Comparison of ENCODE assay signal across 13 cellular contexts in genomic region chr12:97299867-97300266, GRCh38.
DNase-seq lines count a peak whose midpoint lies in the region; ATAC-seq and TF ChIP-seq lines count a peak whose summit lies in the region.
"Had no signal": no experiment of that assay in that cellular context is flagged by ENCODE, and none has a peak within 500 bp of the region (broad histone marks: within the 10 kb centered on the region; RNA-seq: fewer than 3 reads in every experiment).

No MANE protein-coding gene starts in this region.

- H3K9me3 ChIP-seq in hepatocyte (ENCODE audit: low read depth) (no peaks in the 10 kb centered on the region), parathyroid adenoma (ENCODE audit: control insufficient read depth, low read length) (no peaks in the 10 kb centered on the region)
- H3K9me3 ChIP-seq: BE2C had no signal

- H3K27ac ChIP-seq in hepatocyte (peak overlapping the region; percentile 19), parathyroid adenoma (no peak overlapping the region)

- ATAC-seq in Right ventricle myocardium superior (ENCODE audit: poor library complexity): no peak

- TF ChIP-seq CTCF in hepatocyte (IDR thresholded peaks at IDR 0.05; ENCODE audit: poor library complexity): no peak
- TF ChIP-seq CTCF in parathyroid adenoma (IDR thresholded peaks at IDR 0.05): no peak

- H3K9me2 ChIP-seq in hepatocyte (replicated peaks; ENCODE audit: insufficient read depth): no peaks in the 10 kb centered on the region

- no peaks in the 10 kb centered on the region for H4K20me1 ChIP-seq in hepatocyte (ENCODE audit: insufficient read depth, poor library complexity, severe bottlenecking)

- H3K36me3 ChIP-seq in hepatocyte (replicated peaks; ENCODE audit: insufficient read depth, low read depth): no peaks in the 10 kb centered on the region
- H3K36me3 ChIP-seq in parathyroid adenoma (ENCODE audit: control insufficient read depth, insufficient read depth, low read length): no peaks in the 10 kb centered on the region
- H3K36me3 ChIP-seq: BE2C had no signal

- H3K4me3 ChIP-seq in hepatocyte (no peak overlapping the region), parathyroid adenoma (ENCODE audit: low read depth, low read length) (peak overlapping the region; percentile 13)

- DNase-seq in NCI-H524 (lab: John Stamatoyannopoulos, UW): peak; percentile 42 to 80
- peak; percentile 79 for DNase-seq in NCI-H82 (lab: John Stamatoyannopoulos, UW)
- peak; percentile 23 for DNase-seq in hepatocyte (ENCODE audit: low spot score)
- no peak for DNase-seq in Right ventricle myocardium superior
- DNase-seq in activated T-cell treated with anti-CD3 and anti-CD28 coated beads, Interleukin-2, amount 50 U/mL, for 1 hour: no peak
- DNase-seq: BE2C; C1 segment of cervical spinal cord; CD4-positive, CD25-positive, alpha-beta regulatory T cell; CD8-positive, alpha-beta memory T cell; COR-L47; DMS 273 treated with DMSO at 0.1 percent for 48 hours; H9 had no signal

- H3K79me2 ChIP-seq in hepatocyte (no peaks in the 10 kb centered on the region), parathyroid adenoma (no peaks in the 10 kb centered on the region)

- H3K4me2 ChIP-seq in hepatocyte: peak overlapping the region; percentile 41
- H3K4me2 ChIP-seq in parathyroid adenoma (ENCODE audit: low read length): peak overlapping the region; percentile 3

- intact Hi-C loops in Right ventricle myocardium superior (cut with DNase I): loop anchor here (10.0 kb wide), 1 partner anchor 725 kb away; no protein-coding TSS in a partner anchor

- H3K27me3 ChIP-seq in hepatocyte (no peaks in the 10 kb centered on the region), parathyroid adenoma (ENCODE audit: control insufficient read depth, insufficient read depth, low read length) (no peaks in the 10 kb centered on the region)
- H3K27me3 ChIP-seq: BE2C had no signal

- H2AFZ ChIP-seq in hepatocyte: no peak overlapping the region
- no peak overlapping the region for H2AFZ ChIP-seq in parathyroid adenoma

- H3K4me1 ChIP-seq in hepatocyte (ENCODE audit: insufficient read depth) (peaks cover 7% of the 10 kb centered on the region), parathyroid adenoma (no peaks in the 10 kb centered on the region)
- H3K4me1 ChIP-seq: BE2C had no signal

- 37% methylated on average over 5 of the region's 5 CpGs for WGBS in hepatocyte (ENCODE audit: low lambda C conversion rate, missing lambda C conversion rate)

- no peak overlapping the region for H3K9ac ChIP-seq in parathyroid adenoma

Comparison
In these comparisons a context has a peak if more than half of its experiments do, and no peak if none do; other contexts are left out.
1. DNase-seq: peak in NCI-H524 (2 of 2), NCI-H82 (single experiment) and hepatocyte (single experiment); none in Right ventricle myocardium superior (single experiment) and activated T-cell treated with anti-CD3 and anti-CD28 coated beads, Interleukin-2, amount 50 U/mL, for 1 hour (single experiment).